Comparison of ENCODE assay signal across 13 cellular contexts in the genomic region with DNA sequence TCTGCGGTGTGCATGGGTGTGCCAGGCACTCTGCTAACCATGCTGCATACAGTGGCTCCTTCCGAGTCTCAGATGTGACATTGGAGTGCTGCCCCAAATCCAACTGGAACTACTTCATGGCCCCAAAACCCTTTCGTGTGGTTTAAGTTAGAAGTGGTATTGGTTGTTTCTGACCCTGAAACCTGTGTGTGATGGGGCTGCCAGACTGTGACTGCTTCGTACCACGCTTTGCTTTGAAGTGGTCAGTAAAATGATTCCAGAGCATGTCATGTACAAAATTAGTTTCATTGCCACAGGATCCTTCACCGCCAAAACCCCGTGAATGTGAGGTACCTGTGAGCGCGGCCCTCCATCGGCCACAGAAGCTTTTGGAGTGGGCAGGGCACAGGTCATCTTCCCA.
DNase-seq lines count a peak whose midpoint lies in the region; ATAC-seq and TF ChIP-seq lines count a peak whose summit lies in the region.
"Had no signal": no experiment of that assay in that cellular context is flagged by ENCODE, and none has a peak within 500 bp of the region (broad histone marks: within the 10 kb centered on the region; RNA-seq: fewer than 3 reads in every experiment).

No MANE protein-coding gene starts in this region.

- no peak overlapping the region for H3K27ac ChIP-seq in BLaER1
- peak overlapping the region; percentile 55 for H3K27ac ChIP-seq in C4-2B
- H3K27ac ChIP-seq in RWPE1 = peak overlapping the region; percentile 82; the same call in 1 of the 2 replicates
- H3K27ac ChIP-seq in neuronal stem cell (replicated peaks; ENCODE audit: low read length) = no peak overlapping the region
- H3K27ac ChIP-seq in GM23338 (ENCODE audit: low read depth) = no peak overlapping the region
- H3K27ac ChIP-seq: KMS-11 had no signal

- H3K4me1 Mint-ChIP-seq in GM23338 = peaks cover 14% of the 10 kb centered on the region

- no peak overlapping the region for H2AK5ac ChIP-seq in neuronal stem cell (ENCODE audit: low read depth, low read length)

- H3K4me2 ChIP-seq in BLaER1 = peak overlapping the region; percentile 62
- no peak overlapping the region for H3K4me2 ChIP-seq in neuronal stem cell (ENCODE audit: insufficient read depth, low read length, poor library complexity, severe bottlenecking)
- H3K4me2 ChIP-seq in GM23338 = no peak overlapping the region
- H3K4me2 ChIP-seq: KMS-11 had no signal

- no peak overlapping the region for H4K8ac ChIP-seq in neuronal stem cell (ENCODE audit: low read depth, low read length)

- H3K79me2 ChIP-seq in GM23338 (replicated peaks; ENCODE audit: insufficient read depth) = no peaks in the 10 kb centered on the region

- H2BK12ac ChIP-seq in neuronal stem cell (ENCODE audit: low read length) = no peak overlapping the region

- H3K27ac Mint-ChIP-seq in GM23338 = no peak overlapping the region
- H3K27ac Mint-ChIP-seq: HFFc6 had no signal

- no peak overlapping the region for H2BK15ac ChIP-seq in neuronal stem cell (ENCODE audit: low read length)

- DNase-seq in RWPE1 (ENCODE audit: low spot score) (no peak), neuronal stem cell (ENCODE audit: low spot score) (no peak), GM23338 (ENCODE audit: low spot score) (no peak), NCI-H2029 (lab: John Stamatoyannopoulos, UW) (no peak)
- DNase-seq: DMS53, HCEC 1CT, HFFc6 had no signal

- H3K36me3 ChIP-seq in BLaER1 (peaks cover 24% of the 10 kb centered on the region), neuronal stem cell (replicated peaks in 1 of 2; ENCODE audit: control insufficient read depth in 2 of 2, insufficient read depth in 2 of 2, low read length in 2 of 2) (peaks cover 3 to 35% of the 10 kb centered on the region in 2 donors), GM23338 (ENCODE audit: insufficient read depth) (no peaks in the 10 kb centered on the region)

- H3K79me1 ChIP-seq in neuronal stem cell (ENCODE audit: low read depth, low read length) = peaks cover 1% of the 10 kb centered on the region

- CTCF ChIA-PET in RWPE1 (lab: Yijun Ruan, JAX) = no interaction called here

- H3K27me3 ChIP-seq in BLaER1 (no peaks in the 10 kb centered on the region), neuronal stem cell (ENCODE audit: control insufficient read depth in 3 of 3, insufficient read depth in 3 of 3, low read depth in 1 of 3, low read length in 3 of 3) (no peaks in the 10 kb centered on the region), GM23338 (ENCODE audit: insufficient read depth) (no peaks in the 10 kb centered on the region)

- H4K91ac ChIP-seq in neuronal stem cell (ENCODE audit: low read depth, low read length, poor library complexity) = no peak overlapping the region

- peak overlapping the region; percentile 12 for H2BK120ac ChIP-seq in neuronal stem cell (ENCODE audit: low read depth, low read length)

- H3K36me3 Mint-ChIP-seq in GM23338 (ENCODE audit: low read depth) = no peaks in the 10 kb centered on the region
- H3K36me3 Mint-ChIP-seq: IgD-negative memory B cell had no signal

- H3K14ac ChIP-seq in neuronal stem cell (ENCODE audit: low read length) = no peak overlapping the region

- H3K23ac ChIP-seq in neuronal stem cell (ENCODE audit: low read depth, low read length, poor library complexity) = no peak overlapping the region

- peaks cover 2% of the 10 kb centered on the region for H3K27me3 Mint-ChIP-seq in GM23338 (ENCODE audit: insufficient read depth, low read depth, poor library complexity)
- H3K27me3 Mint-ChIP-seq: B cell, IgD-negative memory B cell had no signal

- H3K9me3 Mint-ChIP-seq in GM23338 = no peaks in the 10 kb centered on the region
- H3K9me3 Mint-ChIP-seq: IgD-negative memory B cell had no signal

- H3K9ac ChIP-seq in BLaER1 = no peak overlapping the region
- H3K9ac ChIP-seq in neuronal stem cell (ENCODE audit: low read depth, low read length, poor library complexity) = no peak overlapping the region
- H3K9ac ChIP-seq: KMS-11 had no signal

- H3F3A ChIP-seq in GM23338 (replicated peaks; ENCODE audit: low read depth) = no peaks in the 10 kb centered on the region

- TF ChIP-seq CTCF in C4-2B (conservative IDR thresholded peaks at IDR 0.05) = no peak
- TF ChIP-seq CTCF in RWPE1 (conservative IDR thresholded peaks at IDR 0.05; ENCODE audit: low read depth) = no peak
- no peak for TF ChIP-seq CTCF in GM23338 (conservative IDR thresholded peaks at IDR 0.05; ENCODE audit: low read depth in 2 of 2)

- peaks cover 2% of the 10 kb centered on the region; the same call in 1 of the 2 replicates for H3K9me3 ChIP-seq in BLaER1
- H3K9me3 ChIP-seq in neuronal stem cell (replicated peaks in 1 of 2; ENCODE audit: control insufficient read depth in 2 of 2, insufficient read depth in 1 of 2, low read depth in 1 of 2, low read length in 2 of 2) = peaks cover 0 to 8% of the 10 kb centered on the region in 2 donors

- H3K18ac ChIP-seq in neuronal stem cell (ENCODE audit: low read length) = no peak overlapping the region

- H3K4me3 ChIP-seq in BLaER1 (no peak overlapping the region), neuronal stem cell (ENCODE audit: low read length in 2 of 2) (no peak overlapping the region), GM23338 (no peak overlapping the region)

- no peak overlapping the region for H3K4ac ChIP-seq in neuronal stem cell (ENCODE audit: low read length)

- H2AFZ ChIP-seq in neuronal stem cell (ENCODE audit: low read length) = no peak overlapping the region
- no peak overlapping the region for H2AFZ ChIP-seq in GM23338

- ATAC-seq in GM23338 (no peak), GM19467 (IDR thresholded peaks at IDR 0.05; ENCODE audit: unreplicated experiment) (no peak)

- H3K4me1 ChIP-seq in BLaER1 = peaks cover 38% of the 10 kb centered on the region
- peaks cover 11 to 24% of the 10 kb centered on the region in 2 donors for H3K4me1 ChIP-seq in neuronal stem cell (ENCODE audit: control insufficient read depth in 2 of 2, insufficient read depth in 1 of 2, low read depth in 1 of 2, low read length in 2 of 2)
- no peaks in the 10 kb centered on the region for H3K4me1 ChIP-seq in GM23338 (ENCODE audit: insufficient read depth)

- peaks cover 40% of the 10 kb centered on the region for H4K20me1 ChIP-seq in BLaER1
- peaks cover 21% of the 10 kb centered on the region for H4K20me1 ChIP-seq in GM23338 (replicated peaks; ENCODE audit: insufficient read depth)

- no peak overlapping the region for H3K4me3 Mint-ChIP-seq in GM23338
- H3K4me3 Mint-ChIP-seq: B cell, HFFc6, IgD-negative memory B cell had no signal

- WGBS in neuronal stem cell (ENCODE audit: extremely low coverage in 2 of 2, insufficient read length in 2 of 2, insufficient replicate concordance in 1 of 2), 2 donors = no CpG with 5 or more reads among the region's 10 CpGs

- POLR2A ChIA-PET in RWPE1 (lab: Yijun Ruan, JAX; ENCODE audit: low non-redundant PET) = no interaction called here

- H3K9me2 ChIP-seq in GM23338 (ENCODE audit: insufficient read depth) = no peaks in the 10 kb centered on the region

- H2BK5ac ChIP-seq in neuronal stem cell (ENCODE audit: low read length) = no peak overlapping the region

TF ChIP-seq in GM23338, 12 proteins besides CTCF, POLR2A, EP300 and RAD21:
- TF ChIP-seq JUNB (IDR thresholded peaks at IDR 0.05; ENCODE audit: unreplicated experiment) (no peak), STAT1 (IDR thresholded peaks at IDR 0.05; ENCODE audit: unreplicated experiment) (no peak), NANOG (IDR thresholded peaks at IDR 0.05; ENCODE audit: borderline replicate concordance) (no peak), ZNF331 (CRISPR knock-in tag; IDR thresholded peaks at IDR 0.05; ENCODE audit: low read depth) (no peak), ZNF114 (CRISPR knock-in tag; IDR thresholded peaks at IDR 0.05) (no peak), EZH2 (IDR thresholded peaks at IDR 0.05; ENCODE audit: low read depth, unreplicated experiment) (no peak), CREB1 (CRISPR knock-in tag; IDR thresholded peaks at IDR 0.05; ENCODE audit: low read depth) (no peak)
TF ChIP-seq in GM23338: peak in this region for 0.

Comparison
In these comparisons a context has a peak if more than half of its experiments do, and no peak if none do; other contexts are left out.
1. H3K27ac ChIP-seq: peak in C4-2B (single experiment) and RWPE1 (single experiment); none in BLaER1 (single experiment), neuronal stem cell (single experiment) and GM23338 (single experiment).